In the genomic region with DNA sequence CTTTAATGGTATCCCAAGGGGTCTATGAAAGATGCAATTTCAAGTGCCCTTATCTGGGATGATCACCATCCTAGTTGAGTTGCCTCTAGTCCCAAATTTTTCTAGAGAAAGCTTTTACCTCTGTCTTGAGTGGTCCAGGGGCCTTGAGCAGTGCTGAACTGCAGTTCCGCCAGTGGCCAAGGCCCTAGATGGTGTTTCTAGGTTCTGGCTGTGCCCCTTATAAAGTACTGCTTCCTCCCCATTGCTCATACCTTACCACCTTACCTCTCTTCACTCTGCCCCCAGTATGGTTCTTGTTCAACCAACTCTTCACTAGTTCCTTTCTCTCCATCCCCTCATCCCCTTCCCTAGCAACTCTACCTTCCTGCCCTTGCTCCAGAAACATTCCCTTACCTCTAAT, we compare ENCODE assay signal across 19 cellular contexts. TPM values are rescaled to one million over a fixed set of nuclear protein-coding genes. Genes with fewer than 3 reads are reported as not detected.
A peak's percentile ranks its signal among the peaks of the same experiment; 100 is the strongest.
DNase-seq lines count a peak whose midpoint lies in the region; ATAC-seq and TF ChIP-seq lines count a peak whose summit lies in the region.
"Had no signal": no experiment of that assay in that cellular context is flagged by ENCODE, and none has a peak within 500 bp of the region (broad histone marks: within the 10 kb centered on the region; RNA-seq: fewer than 3 reads in every experiment).

No MANE protein-coding gene starts in this region.

- H3K36me3 Mint-ChIP-seq in activated T-cell treated with anti-CD3 and anti-CD28 coated beads, Interleukin-2, amount 50 U/mL, for 72 hours (ENCODE audit: insufficient read depth in 2 of 2): peaks cover 57 to 77% of the 10 kb centered on the region in 2 donors
- peaks cover 91% of the 10 kb centered on the region for H3K36me3 Mint-ChIP-seq in activated T-helper 17 cell treated with anti-CD3 and anti-CD28 coated beads, Interleukin-2, amount 50 U/mL, for 72 hours (ENCODE audit: low read depth)
- peaks cover 61% of the 10 kb centered on the region for H3K36me3 Mint-ChIP-seq in natural killer cell treated with Interleukin-12 subunit alpha and Interleukin-12 subunit beta and Interleukin-15 and Interleukin-18, amount 100 ng/mL, for 72 hours

- H3K4me3 ChIP-seq in GM12864 (ENCODE audit: low read depth, low read length): peak overlapping the region; percentile 88
- H3K4me3 ChIP-seq: thyroid gland had no signal

- peak overlapping the region; percentile 100 for H3K27ac Mint-ChIP-seq in activated T-cell treated with anti-CD3 and anti-CD28 coated beads, Interleukin-2, amount 50 U/mL, for 72 hours
- H3K27ac Mint-ChIP-seq in activated T-helper 17 cell treated with anti-CD3 and anti-CD28 coated beads, Interleukin-2, amount 50 U/mL, for 72 hours: peak overlapping the region; percentile 97
- peak overlapping the region; percentile 99 to 100 for H3K27ac Mint-ChIP-seq in natural killer cell treated with Interleukin-12 subunit alpha and Interleukin-12 subunit beta and Interleukin-15 and Interleukin-18, amount 100 ng/mL, for 72 hours

- in situ Hi-C loops in G401 (cut with HindIII; ENCODE audit: low sequenced_read_pairs): no loop called here

- no peak for ATAC-seq in activated T-cell treated with anti-CD3 and anti-CD28 coated beads, Interleukin-2, amount 50 U/mL, for 72 hours (replicated peaks in 1 of 2)
- ATAC-seq in activated T-helper 17 cell treated with anti-CD3 and anti-CD28 coated beads, Interleukin-2, amount 50 U/mL, for 72 hours (replicated peaks): no peak
- no peak for ATAC-seq in natural killer cell treated with Interleukin-12 subunit alpha and Interleukin-12 subunit beta and Interleukin-15 and Interleukin-18, amount 100 ng/mL, for 72 hours

- no peak for DNase-seq in activated T-cell treated with anti-CD3 and anti-CD28 coated beads, Interleukin-2, amount 50 U/mL, for 72 hours
- no peak for DNase-seq in activated T-cell treated with anti-CD3 and anti-CD28 coated beads, Interleukin-2, amount 50 U/mL, for 48 hours
- DNase-seq in GM12864 (ENCODE audit: low read depth) (no peak), G401 (ENCODE audit: low spot score) (no peak), glomerular visceral epithelial cell (ENCODE audit: extremely low spot score) (no peak), NCI-H1092 treated with DMSO at 0.1 percent for 48 hours (lab: John Stamatoyannopoulos, UW) (no peak)
- no peak for DNase-seq in natural killer cell treated with Interleukin-12 subunit alpha and Interleukin-12 subunit beta and Interleukin-15 and Interleukin-18, amount 100 ng/mL, for 72 hours (ENCODE audit: low spot score)
- DNase-seq: activated CD4-positive, alpha-beta T cell treated with anti-CD3 and anti-CD28 coated beads, Interleukin-2, amount 50 U/mL, for 4 hours; amygdala; cortex of kidney; DMS53; GF-D8; Kasumi-1; NCI-H1930; NCI-H748 treated with DMSO at 0.1 percent for 48 hours; thyroid gland had no signal

- H3K9me3 Mint-ChIP-seq in activated T-cell treated with anti-CD3 and anti-CD28 coated beads, Interleukin-2, amount 50 U/mL, for 72 hours: no peaks in the 10 kb centered on the region
- H3K9me3 Mint-ChIP-seq in activated T-helper 17 cell treated with anti-CD3 and anti-CD28 coated beads, Interleukin-2, amount 50 U/mL, for 72 hours: no peaks in the 10 kb centered on the region
- H3K9me3 Mint-ChIP-seq in natural killer cell treated with Interleukin-12 subunit alpha and Interleukin-12 subunit beta and Interleukin-15 and Interleukin-18, amount 100 ng/mL, for 72 hours: no peaks in the 10 kb centered on the region

- peaks cover 84% of the 10 kb centered on the region for H3K4me1 Mint-ChIP-seq in activated T-cell treated with anti-CD3 and anti-CD28 coated beads, Interleukin-2, amount 50 U/mL, for 72 hours (ENCODE audit: low read depth)
- H3K4me1 Mint-ChIP-seq in activated T-helper 17 cell treated with anti-CD3 and anti-CD28 coated beads, Interleukin-2, amount 50 U/mL, for 72 hours: peaks cover 45% of the 10 kb centered on the region
- peaks cover 62 to 75% of the 10 kb centered on the region in 2 donors for H3K4me1 Mint-ChIP-seq in natural killer cell treated with Interleukin-12 subunit alpha and Interleukin-12 subunit beta and Interleukin-15 and Interleukin-18, amount 100 ng/mL, for 72 hours (ENCODE audit: low read depth in 2 of 2)

- no peak for TF ChIP-seq CTCF in GM12864 (IDR thresholded peaks at IDR 0.05; ENCODE audit: low read depth, low read length, missing control alignments)

- H3K27me3 Mint-ChIP-seq in activated T-cell treated with anti-CD3 and anti-CD28 coated beads, Interleukin-2, amount 50 U/mL, for 72 hours (ENCODE audit: low read depth): no peaks in the 10 kb centered on the region
- no peaks in the 10 kb centered on the region for H3K27me3 Mint-ChIP-seq in activated T-helper 17 cell treated with anti-CD3 and anti-CD28 coated beads, Interleukin-2, amount 50 U/mL, for 72 hours
- H3K27me3 Mint-ChIP-seq in natural killer cell treated with Interleukin-12 subunit alpha and Interleukin-12 subunit beta and Interleukin-15 and Interleukin-18, amount 100 ng/mL, for 72 hours: no peaks in the 10 kb centered on the region

- H3K4me3 Mint-ChIP-seq in activated T-cell treated with anti-CD3 and anti-CD28 coated beads, Interleukin-2, amount 50 U/mL, for 72 hours: peak overlapping the region; percentile 99
- H3K4me3 Mint-ChIP-seq in activated T-helper 17 cell treated with anti-CD3 and anti-CD28 coated beads, Interleukin-2, amount 50 U/mL, for 72 hours: peak overlapping the region; percentile 98
- peak overlapping the region; percentile 100 for H3K4me3 Mint-ChIP-seq in natural killer cell treated with Interleukin-12 subunit alpha and Interleukin-12 subunit beta and Interleukin-15 and Interleukin-18, amount 100 ng/mL, for 72 hours

RNA-seq across cellular contexts. Expression of a gene that starts 3.7 kb away (rescaled TPM):
- 100 to 1,000 TPM; 171 to 185 TPM for total RNA-seq in activated T-cell treated with anti-CD3 and anti-CD28 coated beads, Interleukin-2, amount 50 U/mL, for 72 hours
- 100 to 1,000 TPM; 123 to 211 TPM for total RNA-seq in activated T-helper 17 cell treated with anti-CD3 and anti-CD28 coated beads, Interleukin-2, amount 50 U/mL, for 72 hours
- 100 to 1,000 TPM; 219 to 220 TPM for total RNA-seq in natural killer cell treated with Interleukin-12 subunit alpha and Interleukin-12 subunit beta and Interleukin-15 and Interleukin-18, amount 100 ng/mL, for 72 hours
- total RNA-seq in G401 (2014; rRNA removed; shearing (Covaris generic)): not detected in 2 replicates
- total RNA-seq: glomerular endothelial cell, H1 had no signal

RNA-seq across cellular contexts. Expression of a gene that starts 52.5 kb away (rescaled TPM):
- 10 to 100 TPM in 1 of 2 donors, 1 to 10 TPM in 1; 5.9 to 12.3 TPM for total RNA-seq in activated T-cell treated with anti-CD3 and anti-CD28 coated beads, Interleukin-2, amount 50 U/mL, for 72 hours
- total RNA-seq in activated T-helper 17 cell treated with anti-CD3 and anti-CD28 coated beads, Interleukin-2, amount 50 U/mL, for 72 hours: 10 to 100 TPM in 1 of 2 donors, 1 to 10 TPM in 1; 8.5 to 18.5 TPM
- 10 to 100 TPM in 1 of 2 donors, 1 to 10 TPM in 1; 5.3 to 21.2 TPM for total RNA-seq in natural killer cell treated with Interleukin-12 subunit alpha and Interleukin-12 subunit beta and Interleukin-15 and Interleukin-18, amount 100 ng/mL, for 72 hours
- 1.3 and 1.6 TPM in 2 replicates for total RNA-seq in G401 (2014; rRNA removed; shearing (Covaris generic))

Comparison
In these comparisons a context has a peak if more than half of its experiments do, and no peak if none do; other contexts are left out.
1. RNA of a gene that starts 3.7 kb away (total RNA-seq): 219 to 220 TPM in natural killer cell treated with Interleukin-12 subunit alpha and Interleukin-12 subunit beta and Interleukin-15 and Interleukin-18, amount 100 ng/mL, for 72 hours, 123 to 211 TPM in activated T-helper 17 cell treated with anti-CD3 and anti-CD28 coated beads, Interleukin-2, amount 50 U/mL, for 72 hours and 171 to 185 TPM in activated T-cell treated with anti-CD3 and anti-CD28 coated beads, Interleukin-2, amount 50 U/mL, for 72 hours; not detected in G401; every median in the first group is over 100 times any median in the second.
2. Peak in every context shown above with its lines, with median percentiles within 50 percentile points of each other: H3K27ac Mint-ChIP-seq and H3K4me3 Mint-ChIP-seq.